Comparison of ENCODE assay signal across 1 cellular context in genomic region chr4:926538-926937, GRCh38.
TF ChIP-seq lines count a peak whose summit lies in the region.

No MANE protein-coding gene starts in this region.

TF ChIP-seq in IMR-90, 13 proteins besides CTCF, POLR2A, EP300 and RAD21:
- TF ChIP-seq CEBPB (IDR thresholded peaks at IDR 0.05; ENCODE audit: low read depth, low read length) = no peak
- TF ChIP-seq FOS (IDR thresholded peaks at IDR 0.05; ENCODE audit: low read depth, low read length) = no peak
- TF ChIP-seq USF2 (IDR thresholded peaks at IDR 0.05; ENCODE audit: low read depth, low read length) = no peak
- TF ChIP-seq BHLHE40 (IDR thresholded peaks at IDR 0.05; ENCODE audit: low read depth, low read length) = no peak
- no peak for TF ChIP-seq CHD1 (IDR thresholded peaks at IDR 0.05; ENCODE audit: low read depth, low read length)
- no peak for TF ChIP-seq MAZ (IDR thresholded peaks at IDR 0.05; ENCODE audit: borderline replicate concordance, low read depth, low read length)
- TF ChIP-seq NFE2L2 (IDR thresholded peaks at IDR 0.05; ENCODE audit: low read depth, low read length) = no peak
- no peak for TF ChIP-seq SMC3 (IDR thresholded peaks at IDR 0.05; ENCODE audit: low read depth, low read length)
- no peak for TF ChIP-seq RFX5 (IDR thresholded peaks at IDR 0.05; ENCODE audit: low read depth, low read length)
- TF ChIP-seq ELK1 (IDR thresholded peaks at IDR 0.05; ENCODE audit: borderline replicate concordance, low read depth, low read length) = no peak
- TF ChIP-seq MAFK (IDR thresholded peaks at IDR 0.05; ENCODE audit: low read depth, low read length) = no peak
- TF ChIP-seq MXI1 (IDR thresholded peaks at IDR 0.05; ENCODE audit: borderline replicate concordance, low read depth, low read length) = no peak
